8 cellular contexts compared by ENCODE assay signal in the genomic region with DNA sequence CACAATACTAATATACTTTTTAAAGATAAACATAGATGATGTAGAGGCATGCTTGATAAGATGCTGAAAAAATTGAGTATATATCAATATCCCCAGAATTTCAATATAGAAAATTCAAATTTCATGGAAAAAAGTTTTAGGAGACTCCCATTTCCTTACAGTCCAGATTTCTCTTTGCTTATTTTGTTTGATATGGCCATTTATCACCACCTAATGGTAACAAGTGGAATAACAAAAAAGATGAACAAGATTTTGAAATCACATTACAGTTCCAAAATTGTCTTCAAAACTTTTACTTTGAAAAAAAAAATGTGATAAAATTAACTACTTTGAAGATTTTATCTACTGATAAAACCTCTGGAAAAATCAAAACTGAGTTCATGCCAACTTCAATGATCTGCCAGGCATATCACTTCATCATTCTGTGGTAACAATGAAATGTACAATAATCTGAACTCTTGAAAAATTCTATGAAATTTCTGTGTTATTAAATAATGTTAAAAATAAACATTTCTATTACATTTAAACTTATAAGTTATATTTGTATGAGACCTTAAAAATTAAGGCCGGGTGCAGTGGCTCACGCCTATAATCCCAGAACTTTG. TPM values are rescaled to one million over a fixed set of nuclear protein-coding genes. Genes with fewer than 3 reads are reported as not detected.
DNase-seq lines count a peak whose midpoint lies in the region; TF ChIP-seq lines count a peak whose summit lies in the region.

No MANE protein-coding gene starts in this region.

- no peak overlapping the region for H3K4me3 Mint-ChIP-seq in activated T-cell treated with anti-CD3 and anti-CD28 coated beads, Interleukin-2, amount 50 U/mL, for 24 hours

- H3K4me3 ChIP-seq in A673 (ENCODE audit: low read depth, low read length, poor library complexity, severe bottlenecking) (no peak overlapping the region), lower leg skin (ENCODE audit: low read depth, poor library complexity, severe bottlenecking) (no peak overlapping the region)
- no peak overlapping the region for H3K4me3 ChIP-seq in effector memory CD4-positive, alpha-beta T cell (ENCODE audit: insufficient read depth, low read depth, low read length, poor library complexity, severe bottlenecking)

- no peaks in the 10 kb centered on the region for H3K4me1 Mint-ChIP-seq in activated T-cell treated with anti-CD3 and anti-CD28 coated beads, Interleukin-2, amount 50 U/mL, for 24 hours (ENCODE audit: low read depth)

- H3K9me3 ChIP-seq in A673 (ENCODE audit: low read depth, low read length, poor library complexity, severe bottlenecking), result no peaks in the 10 kb centered on the region
- no peaks in the 10 kb centered on the region for H3K9me3 ChIP-seq in effector memory CD4-positive, alpha-beta T cell (ENCODE audit: control insufficient read depth, low read length)

- no peaks in the 10 kb centered on the region for H3K27me3 Mint-ChIP-seq in activated T-cell treated with anti-CD3 and anti-CD28 coated beads, Interleukin-2, amount 50 U/mL, for 24 hours

- intact Hi-C loops in A673 (cut with micrococcal nuclease; ENCODE audit: unreplicated experiment) (loop anchor here (2.0 to 10.0 kb wide), 2 partner anchors 297 to 405 kb away; partner anchors contain the start of gene TNFRSF19), lower leg skin (cut with DNase I; ENCODE audit: low total_unique reads) (no loop called here)

- TF ChIP-seq POLR2A in lower leg skin (IDR thresholded peaks at IDR 0.05), result no peak

- DNase-seq in A673 (ENCODE audit: low spot score) (peak; percentile 55), RKO (ENCODE audit: low spot score) (peak; percentile 58), fibroblast of peridontal ligament (ENCODE audit: extremely low read depth) (peak; percentile 74), retina (peak; percentile 22), lower leg skin (ENCODE audit: low spot score in 2 of 2) (no peak)
- DNase-seq in activated T-cell treated with anti-CD3 and anti-CD28 coated beads, Interleukin-2, amount 50 U/mL, for 24 hours, result no peak
- DNase-seq in effector memory CD4-positive, alpha-beta T cell, result no peak

- H3K27me3 ChIP-seq in A673 (replicated peaks; ENCODE audit: insufficient read depth, low read depth, low read length, poor library complexity), result no peaks in the 10 kb centered on the region
- H3K27me3 ChIP-seq in effector memory CD4-positive, alpha-beta T cell (replicated peaks; ENCODE audit: control insufficient read depth, insufficient read depth, low read length, poor library complexity, severe bottlenecking), result no peaks in the 10 kb centered on the region

- H3K27ac Mint-ChIP-seq in activated T-cell treated with anti-CD3 and anti-CD28 coated beads, Interleukin-2, amount 50 U/mL, for 24 hours, result no peak overlapping the region

- CTCF ChIA-PET in A673 (lab: Charles Lee), result no interaction called here

- no peaks in the 10 kb centered on the region for H3K4me1 ChIP-seq in A673 (ENCODE audit: insufficient read depth, low read length, poor library complexity, severe bottlenecking)
- H3K4me1 ChIP-seq in effector memory CD4-positive, alpha-beta T cell (ENCODE audit: control insufficient read depth, insufficient read depth, low read length, poor library complexity, severe bottlenecking), result no peaks in the 10 kb centered on the region

- no peak overlapping the region for H3K27ac ChIP-seq in A673 (ENCODE audit: low read depth, low read length, poor library complexity, severe bottlenecking)
- H3K27ac ChIP-seq in effector memory CD4-positive, alpha-beta T cell (ENCODE audit: insufficient read depth, low read length, poor library complexity, severe bottlenecking), result no peak overlapping the region

- H3K36me3 ChIP-seq in A673 (ENCODE audit: insufficient read depth, low read length, poor library complexity, severe bottlenecking), result no peaks in the 10 kb centered on the region
- H3K36me3 ChIP-seq in effector memory CD4-positive, alpha-beta T cell (ENCODE audit: control insufficient read depth, insufficient read depth, low read length), result no peaks in the 10 kb centered on the region

- WGBS in lower leg skin, 2 donors, result 83 to 90% methylated on average over 2 of the region's 2 CpGs

- no TSS peak for BruUV-seq in A673 (replicated peaks; lab: Mats Ljungman, UMichigan)

- peaks cover 20% of the 10 kb centered on the region for H3K36me3 Mint-ChIP-seq in activated T-cell treated with anti-CD3 and anti-CD28 coated beads, Interleukin-2, amount 50 U/mL, for 24 hours (ENCODE audit: low read depth)

- no peaks in the 10 kb centered on the region for H3K9me3 Mint-ChIP-seq in activated T-cell treated with anti-CD3 and anti-CD28 coated beads, Interleukin-2, amount 50 U/mL, for 24 hours

- TF ChIP-seq CTCF in A673 (conservative IDR thresholded peaks at IDR 0.05; ENCODE audit: low read depth, low read length) (peak; percentile 61), GM12872 (IDR thresholded peaks at IDR 0.05; ENCODE audit: insufficient read depth, low read depth, low read length) (peak; percentile 40; the same call in 1 of the 3 replicates), lower leg skin (IDR thresholded peaks at IDR 0.05) (no peak)

- POLR2A ChIA-PET in A673 (lab: Charles Lee; ENCODE audit: low non-redundant PET), result no interaction called here

RNA-seq across cellular contexts. Expression of gene MIPEP, which starts 17.5 kb away (rescaled TPM):
- total RNA-seq in A673 (2021), result 22.7 and 25.4 TPM in 2 replicates
- total RNA-seq in lower leg skin, result 10 to 100 TPM; 22.8 to 50.4 (median 32.5) TPM

RNA-seq across cellular contexts. Expression of gene C1QTNF9B, which starts 25.6 kb away (rescaled TPM):
- total RNA-seq in A673 (2021) (not detected in 2 replicates), lower leg skin (not detected)

Comparison
In these comparisons a context has a peak if more than half of its experiments do, and no peak if none do; other contexts are left out.
1. DNase-seq: peak in A673 (single experiment), RKO (single experiment), fibroblast of peridontal ligament (single experiment) and retina (single experiment); none in lower leg skin (0 of 2), activated T-cell treated with anti-CD3 and anti-CD28 coated beads, Interleukin-2, amount 50 U/mL, for 24 hours (single experiment) and effector memory CD4-positive, alpha-beta T cell (0 of 3).
2. CTCF ChIP-seq: peak in A673 (single experiment) and GM12872 (single experiment); none in lower leg skin (0 of 3).